Comparison of ENCODE assay signal across 8 cellular contexts in the genomic region with DNA sequence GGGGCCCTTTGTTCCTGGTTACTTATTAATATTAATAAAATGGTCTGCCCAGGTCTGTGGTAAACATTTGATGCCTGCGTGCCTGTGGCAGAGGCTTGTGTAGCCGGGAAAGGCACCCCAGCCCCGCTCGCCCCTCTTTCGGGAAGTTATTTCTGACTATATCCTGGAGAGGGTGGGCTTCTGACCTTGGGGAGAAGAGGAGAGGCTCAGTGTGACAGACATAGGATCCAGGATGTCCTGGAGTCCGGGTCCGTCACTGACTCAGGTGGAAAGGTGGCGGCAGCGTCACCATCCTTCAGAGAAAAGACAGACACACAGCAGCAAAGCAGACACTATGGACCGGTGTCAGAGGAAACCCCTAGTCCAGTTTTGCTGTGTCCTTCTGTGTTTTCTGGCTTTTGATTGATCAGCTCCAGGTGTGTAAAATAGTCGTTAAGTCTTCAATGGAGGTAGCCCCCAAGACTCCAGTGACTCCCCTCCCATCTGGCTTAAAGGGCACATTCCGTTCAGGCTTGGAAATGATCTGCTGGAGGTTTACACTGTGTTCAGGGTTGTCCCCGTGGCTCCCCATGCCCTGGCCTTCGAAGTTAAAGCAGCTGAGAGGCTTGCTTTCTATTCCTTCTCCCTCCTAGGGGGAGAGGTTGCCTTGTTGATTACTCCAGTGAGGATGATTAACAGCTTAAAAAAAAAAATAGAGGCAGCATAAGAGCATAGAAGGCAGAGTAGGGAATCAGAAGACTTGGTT.
DNase-seq lines count a peak whose midpoint lies in the region; ATAC-seq, FAIRE-seq and TF ChIP-seq lines count a peak whose summit lies in the region.

No MANE protein-coding gene starts in this region.

- H3K9me3 Mint-ChIP-seq in astrocyte (ENCODE audit: unreplicated experiment) = no peaks in the 10 kb centered on the region
- H3K9me3 Mint-ChIP-seq in activated T-cell treated with anti-CD3 and anti-CD28 coated beads, Interleukin-2, amount 50 U/mL, for 24 hours = no peaks in the 10 kb centered on the region
- H3K9me3 Mint-ChIP-seq in activated T-helper 1 cell treated with anti-CD3 and anti-CD28 coated beads, Interleukin-12 subunit alpha, Interleukin-12 subunit beta, Interleukin-2, Interleukin-4 antibody, amounts not matched to agents 30 ng/mL and 10 ng/mL and 1 ng/mL, durations not matched to agents 14 hours and 24 hours and 36 hours = no peaks in the 10 kb centered on the region

- TF ChIP-seq CTCF in astrocyte (IDR thresholded peaks at IDR 0.05; ENCODE audit: insufficient read depth, low read depth, low read length) (no peak), lung (IDR thresholded peaks at IDR 0.05; ENCODE audit: control extremely low read depth, extremely low read depth) (no peak)

- H3K4me1 Mint-ChIP-seq in astrocyte (ENCODE audit: low read depth, unreplicated experiment) = peaks cover 19% of the 10 kb centered on the region
- H3K4me1 Mint-ChIP-seq in activated T-cell treated with anti-CD3 and anti-CD28 coated beads, Interleukin-2, amount 50 U/mL, for 24 hours (ENCODE audit: low read depth) = no peaks in the 10 kb centered on the region
- no peaks in the 10 kb centered on the region for H3K4me1 Mint-ChIP-seq in activated T-helper 1 cell treated with anti-CD3 and anti-CD28 coated beads, Interleukin-12 subunit alpha, Interleukin-12 subunit beta, Interleukin-2, Interleukin-4 antibody, amounts not matched to agents 30 ng/mL and 10 ng/mL and 1 ng/mL, durations not matched to agents 14 hours and 24 hours and 36 hours (ENCODE audit: low read depth)

- DNase-seq in NCI-H526 (lab: John Stamatoyannopoulos, UW) = peak; percentile 70 to 74
- DNase-seq in NCI-H526 treated with DMSO at 0.1 percent for 48 hours (lab: John Stamatoyannopoulos, UW) = no peak
- DNase-seq in astrocyte (ENCODE audit: low read depth) = peak; percentile 13
- DNase-seq in lung (ENCODE audit: low spot score) = no peak
- DNase-seq in activated T-cell treated with anti-CD3 and anti-CD28 coated beads, Interleukin-2, amount 50 U/mL, for 24 hours = no peak
- no peak for DNase-seq in activated T-helper 1 cell treated with anti-CD3 and anti-CD28 coated beads, Interleukin-12 subunit alpha, Interleukin-12 subunit beta, Interleukin-2, Interleukin-4 antibody, amounts not matched to agents 30 ng/mL and 10 ng/mL and 1 ng/mL, durations not matched to agents 14 hours and 24 hours and 36 hours (ENCODE audit: low spot score)

- H3K4me1 ChIP-seq in astrocyte (ENCODE audit: insufficient read depth, low read length) (peaks cover 23% of the 10 kb centered on the region), lung (ENCODE audit: control insufficient read depth in 2 of 2, insufficient read depth in 2 of 2, low read length in 2 of 2) (peaks cover 0 to 8% of the 10 kb centered on the region in 2 donors)

- H3K4me3 ChIP-seq in astrocyte (ENCODE audit: insufficient read depth, low read depth, low read length) (peak overlapping the region; percentile 45), lung (no peak overlapping the region)

- H3K9me3 ChIP-seq in astrocyte (ENCODE audit: insufficient read depth, low read depth, low read length) (no peaks in the 10 kb centered on the region), lung (ENCODE audit: control insufficient read depth in 2 of 2, insufficient read depth in 1 of 2, low read length in 1 of 2) (no peaks in the 10 kb centered on the region)

- intact Hi-C loops in activated T-helper 1 cell treated with anti-CD3 and anti-CD28 coated beads, Interleukin-12 subunit alpha, Interleukin-12 subunit beta, Interleukin-2, Interleukin-4 antibody, amounts not matched to agents 30 ng/mL and 10 ng/mL and 1 ng/mL, durations not matched to agents 14 hours and 24 hours and 36 hours (cut with micrococcal nuclease) = no loop called here

- no peaks in the 10 kb centered on the region for H3K27me3 Mint-ChIP-seq in astrocyte (ENCODE audit: low read depth, unreplicated experiment)
- H3K27me3 Mint-ChIP-seq in activated T-cell treated with anti-CD3 and anti-CD28 coated beads, Interleukin-2, amount 50 U/mL, for 24 hours = no peaks in the 10 kb centered on the region
- H3K27me3 Mint-ChIP-seq in activated T-helper 1 cell treated with anti-CD3 and anti-CD28 coated beads, Interleukin-12 subunit alpha, Interleukin-12 subunit beta, Interleukin-2, Interleukin-4 antibody, amounts not matched to agents 30 ng/mL and 10 ng/mL and 1 ng/mL, durations not matched to agents 14 hours and 24 hours and 36 hours (ENCODE audit: insufficient read depth) = no peaks in the 10 kb centered on the region

- no peak overlapping the region for H3K4me3 Mint-ChIP-seq in astrocyte (ENCODE audit: unreplicated experiment)
- no peak overlapping the region for H3K4me3 Mint-ChIP-seq in activated T-cell treated with anti-CD3 and anti-CD28 coated beads, Interleukin-2, amount 50 U/mL, for 24 hours
- H3K4me3 Mint-ChIP-seq in activated T-helper 1 cell treated with anti-CD3 and anti-CD28 coated beads, Interleukin-12 subunit alpha, Interleukin-12 subunit beta, Interleukin-2, Interleukin-4 antibody, amounts not matched to agents 30 ng/mL and 10 ng/mL and 1 ng/mL, durations not matched to agents 14 hours and 24 hours and 36 hours = no peak overlapping the region

- H3K36me3 ChIP-seq in astrocyte (ENCODE audit: insufficient read depth, low read length) (no peaks in the 10 kb centered on the region), lung (ENCODE audit: control insufficient read depth in 2 of 2, insufficient read depth in 2 of 2, low read length in 2 of 2) (no peaks in the 10 kb centered on the region)

- H3K27ac ChIP-seq in astrocyte (ENCODE audit: low read depth, low read length) (peak overlapping the region; percentile 97), lung (ENCODE audit: low read depth in 1 of 2, low read length in 1 of 2) (peak overlapping the region; percentile 28 to 89), temporal lobe (ENCODE audit: low read depth, low read length) (peak overlapping the region; percentile 97)

- H3K27me3 ChIP-seq in astrocyte (ENCODE audit: insufficient read depth, low read length) (no peaks in the 10 kb centered on the region), lung (ENCODE audit: control insufficient read depth, insufficient read depth) (no peaks in the 10 kb centered on the region)

- ATAC-seq in lung (ENCODE audit: insufficient read depth, low FRiP score) = no peak
- no peak for ATAC-seq in HG02571 (IDR thresholded peaks at IDR 0.05; ENCODE audit: unreplicated experiment)

- H2AFZ ChIP-seq in astrocyte (ENCODE audit: low read depth, low read length) = peak overlapping the region; percentile 69

- FAIRE-seq in astrocyte (lab: Jason Lieb, UNC) = no peak

- no peaks in the 10 kb centered on the region for H3K79me2 ChIP-seq in astrocyte (ENCODE audit: insufficient read depth, low read length)

- WGBS in lung, 2 donors = 83 to 92% methylated on average over 14 of the region's 14 CpGs

- H3K36me3 Mint-ChIP-seq in astrocyte (ENCODE audit: low read depth, unreplicated experiment) = peaks cover 3% of the 10 kb centered on the region
- peaks cover 6% of the 10 kb centered on the region for H3K36me3 Mint-ChIP-seq in activated T-cell treated with anti-CD3 and anti-CD28 coated beads, Interleukin-2, amount 50 U/mL, for 24 hours (ENCODE audit: low read depth)
- peaks cover 5% of the 10 kb centered on the region for H3K36me3 Mint-ChIP-seq in activated T-helper 1 cell treated with anti-CD3 and anti-CD28 coated beads, Interleukin-12 subunit alpha, Interleukin-12 subunit beta, Interleukin-2, Interleukin-4 antibody, amounts not matched to agents 30 ng/mL and 10 ng/mL and 1 ng/mL, durations not matched to agents 14 hours and 24 hours and 36 hours (ENCODE audit: low read depth)

- H3K4me2 ChIP-seq in astrocyte (ENCODE audit: low read length) = peak overlapping the region; percentile 80

- peak overlapping the region; percentile 93 for H3K27ac Mint-ChIP-seq in astrocyte (ENCODE audit: unreplicated experiment)
- no peak overlapping the region for H3K27ac Mint-ChIP-seq in activated T-cell treated with anti-CD3 and anti-CD28 coated beads, Interleukin-2, amount 50 U/mL, for 24 hours
- H3K27ac Mint-ChIP-seq in activated T-helper 1 cell treated with anti-CD3 and anti-CD28 coated beads, Interleukin-12 subunit alpha, Interleukin-12 subunit beta, Interleukin-2, Interleukin-4 antibody, amounts not matched to agents 30 ng/mL and 10 ng/mL and 1 ng/mL, durations not matched to agents 14 hours and 24 hours and 36 hours = no peak overlapping the region

- H3K9ac ChIP-seq in astrocyte (ENCODE audit: low read length) = peak overlapping the region; percentile 85

- H4K20me1 ChIP-seq in astrocyte (ENCODE audit: insufficient read depth, low read length) = no peaks in the 10 kb centered on the region

Comparison
In these comparisons a context has a peak if more than half of its experiments do, and no peak if none do; other contexts are left out.
1. DNase-seq: peak in NCI-H526 (2 of 2) and astrocyte (single experiment); none in NCI-H526 treated with DMSO at 0.1 percent for 48 hours (single experiment), lung (single experiment), activated T-cell treated with anti-CD3 and anti-CD28 coated beads, Interleukin-2, amount 50 U/mL, for 24 hours (single experiment) and activated T-helper 1 cell treated with anti-CD3 and anti-CD28 coated beads, Interleukin-12 subunit alpha, Interleukin-12 subunit beta, Interleukin-2, Interleukin-4 antibody, amounts not matched to agents 30 ng/mL and 10 ng/mL and 1 ng/mL, durations not matched to agents 14 hours and 24 hours and 36 hours (single experiment).
2. Peak in every context shown above with its lines, with median percentiles within 50 percentile points of each other: H3K27ac ChIP-seq.